ENCODE assay signal across 8 cellular contexts in the genomic region with DNA sequence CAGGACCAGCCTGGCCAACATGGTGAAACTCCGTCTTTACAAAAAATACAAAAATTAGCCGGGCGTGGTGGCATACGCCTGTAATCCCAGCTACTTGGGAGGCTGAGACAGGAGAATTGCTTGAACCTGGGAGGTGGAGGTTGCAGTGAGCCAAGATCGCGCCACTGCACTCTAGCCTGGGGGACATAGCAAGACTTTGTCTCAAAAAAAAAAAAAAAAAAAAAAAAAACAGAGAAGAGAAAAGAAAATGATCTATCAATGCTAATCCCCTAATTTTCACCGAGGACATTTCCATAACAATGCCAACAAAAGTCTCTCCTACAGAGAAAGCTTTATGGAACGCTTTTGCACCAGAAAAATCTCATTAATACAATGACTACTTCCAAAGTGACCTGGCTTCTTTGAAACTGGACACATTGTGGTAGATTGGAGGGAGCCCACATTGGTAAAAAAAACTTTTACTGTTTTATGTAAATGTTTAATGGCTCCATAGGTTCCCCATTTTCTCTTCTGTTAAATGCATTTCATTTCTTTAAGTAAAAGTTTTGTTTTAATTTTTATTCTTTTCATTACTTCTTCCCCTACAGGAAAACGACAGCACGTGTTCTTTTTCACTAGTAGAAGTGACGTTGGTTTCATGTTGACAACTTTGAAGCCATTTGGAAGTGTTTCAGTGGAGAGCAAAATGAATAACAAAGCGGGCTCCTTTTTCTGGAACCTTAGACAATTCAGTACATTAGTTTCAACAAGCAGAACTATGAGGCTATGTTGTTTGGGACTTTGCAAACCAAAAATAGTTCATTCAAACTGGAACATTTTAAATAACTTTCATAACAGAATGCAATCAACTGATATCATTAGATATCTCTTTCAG. TPM values are rescaled to one million over a fixed set of nuclear protein-coding genes. Genes with fewer than 3 reads are reported as not detected.
DNase-seq lines count a peak whose midpoint lies in the region; ATAC-seq and TF ChIP-seq lines count a peak whose summit lies in the region.

No MANE protein-coding gene starts in this region.

- WGBS in prostate gland: 40% methylated on average over 12 of the region's 12 CpGs

- peaks cover 5% of the 10 kb centered on the region; the same call in 1 of the 2 replicates for H3K4me1 ChIP-seq in SJCRH30
- no peaks in the 10 kb centered on the region for H3K4me1 ChIP-seq in fibroblast of lung (ENCODE audit: control insufficient read depth, extremely low read depth, insufficient read depth, low read length)
- H3K4me1 ChIP-seq in prostate gland (replicated peaks): peaks cover 3% of the 10 kb centered on the region

- H3K27me3 ChIP-seq in GM06990 (replicated peaks; ENCODE audit: control insufficient read depth, insufficient read depth, low read length) (no peaks in the 10 kb centered on the region), SJCRH30 (no peaks in the 10 kb centered on the region), fibroblast of lung (ENCODE audit: control insufficient read depth, insufficient read depth, low read length) (peaks cover 2% of the 10 kb centered on the region), prostate gland (replicated peaks; ENCODE audit: insufficient read depth) (no peaks in the 10 kb centered on the region)

- no peak overlapping the region for H2AFZ ChIP-seq in fibroblast of lung (ENCODE audit: low read length)

- H3K9me3 ChIP-seq in SJCRH30 (replicated peaks): no peaks in the 10 kb centered on the region
- H3K9me3 ChIP-seq in fibroblast of lung (ENCODE audit: control insufficient read depth, insufficient read depth, low read depth, low read length): no peaks in the 10 kb centered on the region
- no peaks in the 10 kb centered on the region for H3K9me3 ChIP-seq in prostate gland

- TF ChIP-seq CTCF in GM06990 (IDR thresholded peaks at IDR 0.05; ENCODE audit: insufficient read depth, low read length, poor library complexity, severe bottlenecking) (no peak), fibroblast of lung (conservative IDR thresholded peaks at IDR 0.05 in 1 of 2, IDR thresholded peaks at IDR 0.05 in 1 of 2; ENCODE audit: low read depth in 1 of 2, low read length in 2 of 2) (no peak), prostate gland (IDR thresholded peaks at IDR 0.05) (no peak)

- no peak for TF ChIP-seq POLR2A in prostate gland (IDR thresholded peaks at IDR 0.05)

- H3K9ac ChIP-seq in fibroblast of lung (ENCODE audit: insufficient read depth, low read length): peak overlapping the region; percentile 96

- H3K4me3 ChIP-seq in GM06990 (replicated peaks; ENCODE audit: low read depth, low read length): peak overlapping the region; percentile 91
- peak overlapping the region; percentile 98 for H3K4me3 ChIP-seq in SJCRH30
- peak overlapping the region; percentile 89 to 100 (median 95) for H3K4me3 ChIP-seq in fibroblast of lung (replicated peaks in 1 of 4; ENCODE audit: control extremely low read depth in 1 of 4, insufficient read depth in 1 of 4, low read depth in 3 of 4, low read length in 4 of 4)
- H3K4me3 ChIP-seq in prostate gland: peak overlapping the region; percentile 70 to 71

- H3K36me3 ChIP-seq in GM06990 (ENCODE audit: control insufficient read depth, insufficient read depth, low read length): no peaks in the 10 kb centered on the region; the same call in none of the 2 replicates
- peaks cover 16% of the 10 kb centered on the region for H3K36me3 ChIP-seq in SJCRH30
- no peaks in the 10 kb centered on the region for H3K36me3 ChIP-seq in fibroblast of lung (ENCODE audit: control insufficient read depth, insufficient read depth, low read length)
- H3K36me3 ChIP-seq in prostate gland: no peaks in the 10 kb centered on the region

- H3K27ac ChIP-seq in SJCRH30 (peak overlapping the region; percentile 90), fibroblast of lung (ENCODE audit: insufficient read depth, low read length) (peak overlapping the region; percentile 100), prostate gland (peak overlapping the region; percentile 78 to 81)

- H3K79me2 ChIP-seq in fibroblast of lung (ENCODE audit: control insufficient read depth, insufficient read depth, low read length): peaks cover 27% of the 10 kb centered on the region

- ATAC-seq in GM19395 (IDR thresholded peaks at IDR 0.05; ENCODE audit: unreplicated experiment) (no peak), HG02884 (IDR thresholded peaks at IDR 0.05; ENCODE audit: unreplicated experiment) (no peak), GM18870 (IDR thresholded peaks at IDR 0.05; ENCODE audit: unreplicated experiment) (no peak)

- no peaks in the 10 kb centered on the region for H4K20me1 ChIP-seq in fibroblast of lung (ENCODE audit: control insufficient read depth, extremely low read depth, insufficient read depth, low read length)

- intact Hi-C loops in prostate gland (cut with DNase I): no loop called here

- H3K4me2 ChIP-seq in fibroblast of lung (ENCODE audit: extremely low read depth, insufficient read depth, low read length): peak overlapping the region; percentile 98

- DNase-seq in GM06990 (ENCODE audit: extremely low read depth, insufficient read length): no peak
- DNase-seq in SJCRH30: no peak
- DNase-seq in fibroblast of lung (ENCODE audit: low read depth in 2 of 2): no peak
- no peak for DNase-seq in prostate gland (ENCODE audit: low spot score)
- no peak for DNase-seq in HT-29 (ENCODE audit: low spot score)

RNA-seq across cellular contexts. Expression of gene FASTKD2, which starts 0.9 kb away (rescaled TPM):
- 49.0 and 49.7 TPM in 2 replicates for total RNA-seq in SJCRH30 (2014; rRNA removed; shearing (Covaris generic))
- total RNA-seq in fibroblast of lung (37.2 and 37.8 TPM in 2 replicates), prostate gland (10 to 100 TPM; 19.5 to 21.4 TPM)
- polyA plus RNA-seq in fibroblast of lung: 33.4 and 40.6 TPM in 2 replicates
- polyA plus RNA-seq in fibroblast of lung (2012): 17.2 and 20.9 TPM in 2 replicates
- polyA minus RNA-seq in fibroblast of lung (ENCODE audit: low replicate concordance): 8.0 and 9.5 TPM in 2 replicates
- 15.7 and 17.0 TPM in 2 replicates for total RNA-seq in HT-29 (2014; rRNA removed; shearing (Covaris generic))

RNA-seq across cellular contexts. Expression of gene MDH1B, which starts 1.2 kb away (rescaled TPM):
- 0.73 and 1.3 TPM in 2 replicates for total RNA-seq in SJCRH30 (2014; rRNA removed; shearing (Covaris generic))
- 0.99 and 1.8 TPM in 2 replicates for total RNA-seq in fibroblast of lung
- polyA plus RNA-seq in fibroblast of lung: 0.73 and 0.88 TPM in 2 replicates
- polyA plus RNA-seq in fibroblast of lung (2012): 0.73 and 0.78 TPM in 2 replicates
- not detected in 2 replicates for polyA minus RNA-seq in fibroblast of lung (ENCODE audit: low replicate concordance)
- 1 to 10 TPM in 1 of 2 donors, under 1 TPM in 1; 0.82 to 6.2 TPM for total RNA-seq in prostate gland
- total RNA-seq in HT-29 (2014; rRNA removed; shearing (Covaris generic)): 0.44 TPM in 1 of 2 replicates, not detected in the other

RNA-seq across cellular contexts. Expression of gene DYTN, which starts 48.1 kb away (rescaled TPM):
- total RNA-seq in SJCRH30 (2014; rRNA removed; shearing (Covaris generic)): not detected in 2 replicates
- total RNA-seq in fibroblast of lung (not detected in 2 replicates), prostate gland (not detected)
- polyA plus RNA-seq in fibroblast of lung: not detected in 2 replicates
- not detected in 2 replicates for polyA plus RNA-seq in fibroblast of lung (2012)
- not detected in 2 replicates for polyA minus RNA-seq in fibroblast of lung (ENCODE audit: low replicate concordance)
- not detected in 2 replicates for total RNA-seq in HT-29 (2014; rRNA removed; shearing (Covaris generic))
